ENCODE assay signal across 21 cellular contexts in the genomic region with DNA sequence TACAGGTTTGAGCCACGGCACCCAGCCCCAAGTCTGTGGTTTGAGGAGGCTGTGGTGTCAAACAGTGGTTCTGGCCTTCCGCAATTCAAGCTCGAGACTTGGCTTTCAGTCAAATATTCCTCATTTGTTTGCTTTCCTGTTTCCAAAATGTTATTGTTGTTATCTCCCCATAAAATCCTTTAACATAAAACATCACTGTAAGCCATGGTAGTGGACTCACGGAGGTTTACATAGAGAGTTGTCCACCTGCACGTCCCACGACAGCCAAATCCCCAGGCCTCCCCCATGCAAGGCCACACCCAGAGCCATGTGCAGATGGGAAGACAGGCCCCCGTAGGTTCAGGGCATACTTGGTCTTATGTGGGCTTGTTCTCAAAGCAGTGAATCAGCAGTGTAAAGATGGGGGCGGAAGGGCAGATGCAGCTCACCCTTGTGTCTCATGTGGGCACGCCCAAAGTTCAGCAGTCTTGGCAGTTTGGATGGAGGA. TPM values are rescaled to one million over a fixed set of nuclear protein-coding genes. Genes with fewer than 3 reads are reported as not detected.
A peak's percentile ranks its signal among the peaks of the same experiment; 100 is the strongest.
DNase-seq lines count a peak whose midpoint lies in the region; ATAC-seq, FAIRE-seq and TF ChIP-seq lines count a peak whose summit lies in the region.
"Had no signal": no experiment of that assay in that cellular context is flagged by ENCODE, and none has a peak within 500 bp of the region (broad histone marks: within the 10 kb centered on the region; RNA-seq: fewer than 3 reads in every experiment).

No MANE protein-coding gene starts in this region.

- H2AFZ ChIP-seq in K562 (ENCODE audit: low read depth, low read length), result peak overlapping the region; percentile 38

- H3K27ac ChIP-seq in K562 (ENCODE audit: extremely low read depth, low read depth, low read length), result no peak overlapping the region
- peak overlapping the region; percentile 95 for H3K27ac ChIP-seq in foreskin keratinocyte
- no peak overlapping the region for H3K27ac ChIP-seq in upper lobe of right lung
- H3K27ac ChIP-seq in caudate nucleus (ENCODE audit: low read depth, low read length), result no peak overlapping the region
- H3K27ac ChIP-seq in endodermal cell (ENCODE audit: low read depth, low read length), result no peak overlapping the region
- H3K27ac ChIP-seq: WERI-Rb-1 had no signal

- H3K9me3 ChIP-seq in K562 (replicated peaks; ENCODE audit: control insufficient read depth, insufficient read depth, low read depth, low read length) (no peaks in the 10 kb centered on the region), upper lobe of right lung (no peaks in the 10 kb centered on the region), endodermal cell (ENCODE audit: control insufficient read depth, low read length) (no peaks in the 10 kb centered on the region)

- no peaks in the 10 kb centered on the region for H4K20me1 ChIP-seq in K562 (replicated peaks; ENCODE audit: control insufficient read depth, insufficient read depth, low read length)

- BruUV-seq in K562 (replicated peaks; lab: Mats Ljungman, UMichigan), result no TSS peak

- 52% methylated on average over 9 of the region's 9 CpGs for WGBS in K562 (ENCODE audit: insufficient coverage, low coverage, missing lambda C conversion rate)
- 80 to 86% methylated on average over 6 to 9 of the region's 9 CpGs for WGBS in endodermal cell (ENCODE audit: insufficient coverage in 1 of 2, insufficient read length in 1 of 2), 2 experiments

- H3K27me3 ChIP-seq in K562 (ENCODE audit: control insufficient read depth in 2 of 2, insufficient read depth in 2 of 2, low read length in 2 of 2) (no peaks in the 10 kb centered on the region), foreskin keratinocyte (no peaks in the 10 kb centered on the region), upper lobe of right lung (no peaks in the 10 kb centered on the region), endodermal cell (ENCODE audit: control insufficient read depth, insufficient read depth, low read length, poor library complexity, severe bottlenecking) (no peaks in the 10 kb centered on the region)

- H3K27me3 Mint-ChIP-seq in activated naive CD8-positive, alpha-beta T cell treated with anti-CD3 and anti-CD28 coated beads, Interleukin-2, amount 10 ng/mL, durations not matched to agents 7 days and 5 days, result peaks cover 2% of the 10 kb centered on the region
- H3K27me3 Mint-ChIP-seq in activated naive CD8-positive, alpha-beta T cell treated with anti-CD3 and anti-CD28 coated beads, Interleukin-2, amount 50 U/mL, for 24 hours, result no peaks in the 10 kb centered on the region
- peaks cover 1% of the 10 kb centered on the region for H3K27me3 Mint-ChIP-seq in endodermal cell (ENCODE audit: insufficient read depth)

- CTCF ChIA-PET in K562 (lab: Yijun Ruan, JAX; ENCODE audit: low intra/inter-chr PET ratio), result no interaction called here

- no peaks in the 10 kb centered on the region for H3K36me3 Mint-ChIP-seq in activated naive CD8-positive, alpha-beta T cell treated with anti-CD3 and anti-CD28 coated beads, Interleukin-2, amount 10 ng/mL, durations not matched to agents 7 days and 5 days
- no peaks in the 10 kb centered on the region for H3K36me3 Mint-ChIP-seq in activated naive CD8-positive, alpha-beta T cell treated with anti-CD3 and anti-CD28 coated beads, Interleukin-2, amount 50 U/mL, for 24 hours (ENCODE audit: low read depth)
- H3K36me3 Mint-ChIP-seq in endodermal cell (ENCODE audit: low read depth), result no peaks in the 10 kb centered on the region
- H3K36me3 Mint-ChIP-seq: brain had no signal

- H3K4me2 ChIP-seq in K562 (ENCODE audit: insufficient read depth, low read length), result no peak overlapping the region

- H3K9me1 ChIP-seq in K562 (ENCODE audit: control insufficient read depth, insufficient read depth, low read length), result no peaks in the 10 kb centered on the region

- POLR2A ChIA-PET in activated naive CD8-positive, alpha-beta T cell treated with anti-CD3 and anti-CD28 coated beads, Interleukin-2, amount 10 ng/mL, durations not matched to agents 7 days and 5 days (lab: Charles Lee), result no interaction called here
- POLR2A ChIA-PET in K562 (lab: Yijun Ruan, JAX), result interaction anchor here (0.5 to 0.8 kb wide), 3 partner anchors 15 to 206 kb away, joined by 3 read pairs; a partner anchor contains a TSS

- no peaks in the 10 kb centered on the region for H3K9me3 Mint-ChIP-seq in activated naive CD8-positive, alpha-beta T cell treated with anti-CD3 and anti-CD28 coated beads, Interleukin-2, amount 10 ng/mL, durations not matched to agents 7 days and 5 days
- H3K9me3 Mint-ChIP-seq in activated naive CD8-positive, alpha-beta T cell treated with anti-CD3 and anti-CD28 coated beads, Interleukin-2, amount 50 U/mL, for 24 hours, result no peaks in the 10 kb centered on the region
- H3K9me3 Mint-ChIP-seq in endodermal cell, result no peaks in the 10 kb centered on the region
- H3K9me3 Mint-ChIP-seq: brain, nephron progenitor cell had no signal

- in situ Hi-C loops in K562 (cut with MboI), result no loop called here

- H3K4me1 ChIP-seq in K562 (replicated peaks in 1 of 2; ENCODE audit: control insufficient read depth in 2 of 2, insufficient read depth in 2 of 2, low read length in 2 of 2) (peaks cover 7 to 11% of the 10 kb centered on the region in 2 experiments; a peak in 3 of 5 replicates), foreskin keratinocyte (peaks cover 33% of the 10 kb centered on the region), upper lobe of right lung (peaks cover 19% of the 10 kb centered on the region), endodermal cell (ENCODE audit: control insufficient read depth, insufficient read depth, low read length) (no peaks in the 10 kb centered on the region)

- no peak for TF ChIP-seq POLR2A in K562 (conservative IDR thresholded peaks at IDR 0.05)

- TF ChIP-seq CTCF in K562 (IDR thresholded peaks at IDR 0.05 in 2 of 3, conservative IDR thresholded peaks at IDR 0.05 in 1 of 3; ENCODE audit: insufficient read depth in 2 of 3, low read depth in 1 of 3, low read length in 3 of 3) (no peak), foreskin keratinocyte (conservative IDR thresholded peaks at IDR 0.05) (no peak), upper lobe of right lung (IDR thresholded peaks at IDR 0.05) (no peak), endodermal cell (conservative IDR thresholded peaks at IDR 0.05) (no peak)

- H3K4me3 ChIP-seq in K562, result no peak overlapping the region
- no peak overlapping the region for H3K4me3 ChIP-seq in upper lobe of right lung
- H3K4me3 ChIP-seq in endodermal cell (ENCODE audit: low read length), result no peak overlapping the region

- H3K36me3 ChIP-seq in K562 (ENCODE audit: control insufficient read depth, insufficient read depth, low read length), result no peaks in the 10 kb centered on the region
- no peaks in the 10 kb centered on the region for H3K36me3 ChIP-seq in upper lobe of right lung
- no peaks in the 10 kb centered on the region for H3K36me3 ChIP-seq in endodermal cell (ENCODE audit: control insufficient read depth, insufficient read depth, low read length)
- H3K36me3 ChIP-seq: WERI-Rb-1 had no signal

- no peak for DNase-seq in activated naive CD8-positive, alpha-beta T cell treated with anti-CD3 and anti-CD28 coated beads, Interleukin-2, amount 10 ng/mL, durations not matched to agents 7 days and 5 days
- DNase-seq in activated naive CD8-positive, alpha-beta T cell treated with anti-CD3 and anti-CD28 coated beads, Interleukin-2, amount 50 U/mL, for 24 hours, result no peak
- peak in 2 of 4 experiments; percentile 30 to 36 for DNase-seq in K562 (ENCODE audit: extremely low read depth in 1 of 4, low spot score in 3 of 4)
- DNase-seq in foreskin keratinocyte, result peak; percentile 94 to 97
- no peak for DNase-seq in upper lobe of right lung
- DNase-seq in caudate nucleus (lab: John Stamatoyannopoulos, UW), result no peak
- no peak for DNase-seq in endodermal cell
- DNase-seq: activated naive CD4-positive, alpha-beta T cell treated with anti-CD3 and anti-CD28 coated beads, Interleukin-2, amount 50 U/mL, for 16 hours; activated T-cell treated with anti-CD3 and anti-CD28 coated beads, Interleukin-2, amount 50 U/mL, for 48 hours; C1 segment of cervical spinal cord; foreskin melanocyte; kidney glomerular epithelial cell; NCI-H526; nephron progenitor cell; SHP77 treated with DMSO at 0.1 percent for 48 hours; T-helper 1 cell; WERI-Rb-1 had no signal

- no peak for TF ChIP-seq RAD21 in K562 (CRISPR knock-in tag; conservative IDR thresholded peaks at IDR 0.05 in 1 of 2, IDR thresholded peaks at IDR 0.05 in 1 of 2)

- no peaks in the 10 kb centered on the region for H3K79me2 ChIP-seq in K562 (ENCODE audit: control insufficient read depth, insufficient read depth, low read length)

- no peak overlapping the region for H3K4me3 Mint-ChIP-seq in activated naive CD8-positive, alpha-beta T cell treated with anti-CD3 and anti-CD28 coated beads, Interleukin-2, amount 10 ng/mL, durations not matched to agents 7 days and 5 days
- H3K4me3 Mint-ChIP-seq in activated naive CD8-positive, alpha-beta T cell treated with anti-CD3 and anti-CD28 coated beads, Interleukin-2, amount 50 U/mL, for 24 hours, result no peak overlapping the region
- no peak overlapping the region for H3K4me3 Mint-ChIP-seq in endodermal cell
- H3K4me3 Mint-ChIP-seq: brain, nephron progenitor cell had no signal

- ATAC-seq in activated naive CD8-positive, alpha-beta T cell treated with anti-CD3 and anti-CD28 coated beads, Interleukin-2, amount 10 ng/mL, durations not matched to agents 7 days and 5 days (ENCODE audit: low read depth), result no peak
- no peak for ATAC-seq in activated naive CD8-positive, alpha-beta T cell treated with anti-CD3 and anti-CD28 coated beads, Interleukin-2, amount 50 U/mL, for 24 hours
- ATAC-seq in K562, result peak; percentile 46
- peak; percentile 45 for ATAC-seq in foreskin keratinocyte
- peak; percentile 11 for ATAC-seq in upper lobe of right lung
- ATAC-seq in HG03095 (IDR thresholded peaks at IDR 0.05; ENCODE audit: unreplicated experiment), result no peak

- H3K27ac Mint-ChIP-seq in activated naive CD8-positive, alpha-beta T cell treated with anti-CD3 and anti-CD28 coated beads, Interleukin-2, amount 10 ng/mL, durations not matched to agents 7 days and 5 days, result peak overlapping the region; percentile 38
- no peak overlapping the region for H3K27ac Mint-ChIP-seq in activated naive CD8-positive, alpha-beta T cell treated with anti-CD3 and anti-CD28 coated beads, Interleukin-2, amount 50 U/mL, for 24 hours
- no peak overlapping the region for H3K27ac Mint-ChIP-seq in endodermal cell
- H3K27ac Mint-ChIP-seq: nephron progenitor cell had no signal

- no peak overlapping the region for H3K9ac ChIP-seq in K562 (ENCODE audit: insufficient read depth in 1 of 2, low read depth in 2 of 2, low read length in 2 of 2)
- no peak overlapping the region for H3K9ac ChIP-seq in endodermal cell (ENCODE audit: extremely low read depth, low read length, poor library complexity, severe bottlenecking)

- TF ChIP-seq EP300 in K562 (IDR thresholded peaks at IDR 0.05; ENCODE audit: low read length), result no peak

- intact Hi-C loops in K562 (cut with micrococcal nuclease) (no loop called here), upper lobe of right lung (cut with DNase I) (no loop called here)

- H3K4me1 Mint-ChIP-seq in activated naive CD8-positive, alpha-beta T cell treated with anti-CD3 and anti-CD28 coated beads, Interleukin-2, amount 10 ng/mL, durations not matched to agents 7 days and 5 days, result peaks cover 3% of the 10 kb centered on the region
- H3K4me1 Mint-ChIP-seq in activated naive CD8-positive, alpha-beta T cell treated with anti-CD3 and anti-CD28 coated beads, Interleukin-2, amount 50 U/mL, for 24 hours, result peaks cover 7% of the 10 kb centered on the region
- H3K4me1 Mint-ChIP-seq in endodermal cell, result peaks cover 7% of the 10 kb centered on the region

- FAIRE-seq in K562 (lab: Jason Lieb, UNC), result no peak
- FAIRE-seq: A204.1, H1 had no signal

RNA-seq across cellular contexts. Expression of a gene that starts 18.9 kb away (rescaled TPM):
- 10 to 100 TPM; 59.9 to 62.8 TPM for total RNA-seq in activated naive CD8-positive, alpha-beta T cell treated with anti-CD3 and anti-CD28 coated beads, Interleukin-2, amount 10 ng/mL, durations not matched to agents 7 days and 5 days
- 39.5 and 67.1 TPM in 2 replicates for total RNA-seq in K562 (2011; cell fraction: chromatin; rRNA removed; ENCODE audit: low replicate concordance)
- 22.7 and 28.6 TPM in 2 replicates for total RNA-seq in K562 (2011; cell fraction: nucleolus; rRNA removed)
- total RNA-seq in K562 (2011; cell fraction: nucleoplasm; rRNA removed), result 36.4 and 54.3 TPM in 2 replicates
- 4.1 and 6.3 TPM in 2 replicates for total RNA-seq in K562 (2014; rRNA removed)
- total RNA-seq in K562 (2014; rRNA removed; fragmentation: Illumina TruSeq; extraction: Trizol), result 4.4 and 4.9 TPM in 2 replicates
- total RNA-seq in K562 (2015; rRNA removed; fragmentation: Illumina TruSeq; extraction: Trizol), result 2.9 and 3.6 TPM in 2 replicates
- total RNA-seq in K562 (2021), result 4.0 and 4.2 TPM in 2 replicates
- polyA plus RNA-seq in K562 (2011; rRNA removed), result 7.9 and 10.0 TPM in 2 replicates
- polyA plus RNA-seq in K562 (2011; cell fraction: cytosol; rRNA removed), result 2.8 and 4.2 TPM in 2 replicates
- polyA plus RNA-seq in K562 (2011; cell fraction: nucleus; rRNA removed), result 7.7 and 8.6 TPM in 2 replicates
- 2.7 and 8.7 TPM in 2 replicates for polyA plus RNA-seq in K562 (2012)
- polyA plus RNA-seq in K562 (2014; fragmentation: Illumina TruSeq; extraction: Trizol), result 3.5 and 4.1 TPM in 2 replicates
- polyA plus RNA-seq in K562 (2014; fragmentation: Nextera tagmentation; extraction: Ambion mirVana), result 1 to 10 TPM; 1.6 to 1.8 TPM
- 3.1 and 4.4 TPM in 2 replicates for polyA plus RNA-seq in K562 (2014; rRNA removed)
- polyA minus RNA-seq in K562 (2011; rRNA and poly(A)+ RNA removed), result 11.3 and 14.3 TPM in 2 replicates
- polyA minus RNA-seq in K562 (2011; cell fraction: cytosol; rRNA and poly(A)+ RNA removed), result 2.3 and 3.1 TPM in 2 replicates
- 6.5 and 12.1 TPM in 2 replicates for polyA minus RNA-seq in K562 (2011; cell fraction: nucleus; rRNA and poly(A)+ RNA removed)
- 30.1 and 36.1 TPM in 2 replicates for total RNA-seq in foreskin keratinocyte
- 19.8 and 21.8 TPM in 2 replicates for polyA plus RNA-seq in foreskin keratinocyte
- total RNA-seq in upper lobe of right lung, result 76.7 TPM
- 10 to 100 TPM; 26.6 to 27.4 TPM for total RNA-seq in endodermal cell
- 15.1 TPM for polyA plus RNA-seq in endodermal cell (2013, experiment 1 of 2)
- polyA plus RNA-seq in endodermal cell (2013, experiment 2 of 2), result 15.8 TPM

Comparison
In these comparisons a context has a peak if more than half of its experiments do, and no peak if none do; other contexts are left out.
1. ATAC-seq: peak in K562 (single experiment), foreskin keratinocyte (single experiment) and upper lobe of right lung (single experiment); none in activated naive CD8-positive, alpha-beta T cell treated with anti-CD3 and anti-CD28 coated beads, Interleukin-2, amount 10 ng/mL, durations not matched to agents 7 days and 5 days (single experiment), activated naive CD8-positive, alpha-beta T cell treated with anti-CD3 and anti-CD28 coated beads, Interleukin-2, amount 50 U/mL, for 24 hours (single experiment) and HG03095 (single experiment).
2. DNase-seq: peak in foreskin keratinocyte (2 of 2); none in activated naive CD8-positive, alpha-beta T cell treated with anti-CD3 and anti-CD28 coated beads, Interleukin-2, amount 10 ng/mL, durations not matched to agents 7 days and 5 days (single experiment), activated naive CD8-positive, alpha-beta T cell treated with anti-CD3 and anti-CD28 coated beads, Interleukin-2, amount 50 U/mL, for 24 hours (single experiment), upper lobe of right lung (single experiment), caudate nucleus (0 of 61) and endodermal cell (single experiment).